18 cellular contexts compared by ENCODE assay signal in genomic region chr11:36044636-36045035, GRCh38.
"Had no signal": no experiment of that assay in that cellular context is flagged by ENCODE, and none has a peak within 500 bp of the region (broad histone marks: within the 10 kb centered on the region; RNA-seq: fewer than 3 reads in every experiment).

No MANE protein-coding gene starts in this region.

- H3K27me3 ChIP-seq: cardiac muscle cell, esophagus squamous epithelium, right atrium auricular region, stomach, upper lobe of left lung had no signal

- H3K27ac Mint-ChIP-seq: activated CD4-positive, alpha-beta T cell treated with anti-CD3 and anti-CD28 coated beads for 36 hours; activated naive CD8-positive, alpha-beta T cell treated with anti-CD3 and anti-CD28 coated beads for 36 hours; activated T-helper 1 cell treated with anti-CD3 and anti-CD28 coated beads, Interleukin-12 subunit alpha, Interleukin-12 subunit beta, Interleukin-2, Interleukin-4 antibody, amounts not matched to agents 30 ng/mL and 10 ng/mL and 1 ng/mL, durations not matched to agents 14 hours and 24 hours and 36 hours; dendritic cell treated with granulocyte-macrophage colony-stimulating factor and Interleukin-4, amounts not matched to agents 40 ng/mL and 50 ng/mL, for 4 days; T-helper 2 cell treated with Interferon-gamma antibody and Interleukin-4, amounts not matched to agents 5 μg/mL and 100 μg/mL, for 36 hours had no signal

- H3K9me3 Mint-ChIP-seq: activated T-helper 1 cell treated with anti-CD3 and anti-CD28 coated beads, Interleukin-12 subunit alpha, Interleukin-12 subunit beta, Interleukin-2, Interleukin-4 antibody, amounts not matched to agents 30 ng/mL and 10 ng/mL and 1 ng/mL, durations not matched to agents 14 hours and 24 hours and 36 hours; dendritic cell treated with granulocyte-macrophage colony-stimulating factor and Interleukin-4, amounts not matched to agents 40 ng/mL and 50 ng/mL, for 4 days; T-helper 2 cell treated with Interferon-gamma antibody and Interleukin-4, amounts not matched to agents 5 μg/mL and 100 μg/mL, for 36 hours had no signal

- H3K4me3 ChIP-seq: cardiac muscle cell, esophagus squamous epithelium, prostate gland, right atrium auricular region, stomach, upper lobe of left lung had no signal

- H3K9me3 ChIP-seq: esophagus squamous epithelium, prostate gland, right atrium auricular region, stomach, upper lobe of left lung had no signal

- H3K27me3 Mint-ChIP-seq: dendritic cell treated with granulocyte-macrophage colony-stimulating factor and Interleukin-4, amounts not matched to agents 40 ng/mL and 50 ng/mL, for 4 days had no signal

- H3K4me1 ChIP-seq: prostate gland, right atrium auricular region, stomach, upper lobe of left lung had no signal

- H3K36me3 Mint-ChIP-seq: activated naive CD8-positive, alpha-beta T cell treated with anti-CD3 and anti-CD28 coated beads for 36 hours; natural killer cell had no signal

- FAIRE-seq: TTC549 had no signal

- H3K4me3 Mint-ChIP-seq: activated CD4-positive, alpha-beta T cell treated with anti-CD3 and anti-CD28 coated beads for 36 hours; activated naive CD8-positive, alpha-beta T cell treated with anti-CD3 and anti-CD28 coated beads for 36 hours; activated T-helper 1 cell treated with anti-CD3 and anti-CD28 coated beads, Interleukin-12 subunit alpha, Interleukin-12 subunit beta, Interleukin-2, Interleukin-4 antibody, amounts not matched to agents 30 ng/mL and 10 ng/mL and 1 ng/mL, durations not matched to agents 14 hours and 24 hours and 36 hours; dendritic cell treated with granulocyte-macrophage colony-stimulating factor and Interleukin-4, amounts not matched to agents 40 ng/mL and 50 ng/mL, for 4 days; natural killer cell; T-helper 2 cell treated with Interferon-gamma antibody and Interleukin-4, amounts not matched to agents 5 μg/mL and 100 μg/mL, for 36 hours had no signal

- H3K27ac ChIP-seq: cardiac muscle cell, esophagus squamous epithelium, prostate gland, right atrium auricular region, stomach, upper lobe of left lung had no signal

- H3K4me1 Mint-ChIP-seq: activated CD4-positive, alpha-beta T cell treated with anti-CD3 and anti-CD28 coated beads for 36 hours; activated naive CD8-positive, alpha-beta T cell treated with anti-CD3 and anti-CD28 coated beads for 36 hours had no signal

- DNase-seq: activated CD4-positive, alpha-beta T cell treated with anti-CD3 and anti-CD28 coated beads for 36 hours; activated CD4-positive, alpha-beta T cell treated with anti-CD3 and anti-CD28 coated beads, Interleukin-2, amount 50 U/mL, for 48 hours; activated gamma-delta T cell treated with Interleukin-2 at 50 U/mL for 16 hours; activated naive CD8-positive, alpha-beta T cell treated with anti-CD3 and anti-CD28 coated beads for 36 hours; amniotic stem cell; effector CD8-positive, alpha-beta T cell; esophagus squamous epithelium; mesenchymal stem cell; natural killer cell; stomach; upper lobe of left lung had no signal

- H3K36me3 ChIP-seq: cardiac muscle cell, esophagus squamous epithelium, prostate gland, right atrium auricular region, stomach, upper lobe of left lung had no signal

- ATAC-seq: activated CD4-positive, alpha-beta T cell treated with anti-CD3 and anti-CD28 coated beads for 36 hours had no signal
